10 cellular contexts compared by ENCODE assay signal in the genomic region with DNA sequence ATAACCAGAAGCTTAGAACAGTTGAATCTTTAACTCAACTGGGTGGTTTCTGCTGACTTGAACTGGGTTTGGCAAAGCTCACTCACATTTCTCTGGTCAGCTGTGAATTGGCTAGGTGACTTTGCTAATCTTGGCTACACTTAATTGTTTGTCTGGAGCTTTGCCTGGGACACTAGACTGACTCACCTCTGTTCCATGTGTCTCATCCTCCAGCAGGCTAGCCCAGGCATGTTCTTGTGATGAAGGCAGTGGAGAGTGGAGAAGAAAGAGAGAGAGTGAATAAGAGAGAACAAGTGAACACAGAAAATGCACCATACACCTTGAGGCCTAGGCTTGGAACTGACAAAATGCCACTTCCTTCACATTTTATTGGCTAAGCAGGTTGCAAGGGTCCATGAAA. TPM values are rescaled to one million over a fixed set of nuclear protein-coding genes. Genes with fewer than 3 reads are reported as not detected.
DNase-seq lines count a peak whose midpoint lies in the region; ATAC-seq and TF ChIP-seq lines count a peak whose summit lies in the region.
"Had no signal": no experiment of that assay in that cellular context is flagged by ENCODE, and none has a peak within 500 bp of the region (broad histone marks: within the 10 kb centered on the region; RNA-seq: fewer than 3 reads in every experiment).

No MANE protein-coding gene starts in this region.

- CTCF ChIA-PET in activated CD4-positive, alpha-beta memory T cell treated with anti-CD3 and anti-CD28 coated beads, Interleukin-2, amount 10 ng/mL, durations not matched to agents 7 days and 5 days (lab: Charles Lee) = no interaction called here

- ATAC-seq in omental fat pad (ENCODE audit: low FRiP score) = peak; percentile 62

- POLR2A ChIA-PET in activated CD4-positive, alpha-beta memory T cell treated with anti-CD3 and anti-CD28 coated beads, Interleukin-2, amount 10 ng/mL, durations not matched to agents 7 days and 5 days (lab: Charles Lee) = no interaction called here

- DNase-seq in EH (ENCODE audit: low read depth) (peak; percentile 91), NCI-H69 (lab: John Stamatoyannopoulos, UW) (peak; percentile 19), epithelial cell of proximal tubule (ENCODE audit: low read depth) (peak; percentile 97), omental fat pad (ENCODE audit: low spot score) (no peak), putamen (ENCODE audit: low spot score) (no peak), SKM-1 treated with dmso at 0.1 percent for 144 hours (lab: John Stamatoyannopoulos, UW; ENCODE audit: unreplicated experiment) (no peak)
- no peak for DNase-seq in activated CD4-positive, alpha-beta memory T cell treated with anti-CD3 and anti-CD28 coated beads, Interleukin-2, amount 10 ng/mL, durations not matched to agents 7 days and 5 days
- DNase-seq in stimulated activated CD4-positive, alpha-beta T cell treated with anti-CD3 and anti-CD28 coated beads, Interleukin-4, amount 100 ng/mL, for 4 hours = no peak
- DNase-seq: activated CD4-positive, alpha-beta T cell treated with anti-CD3 and anti-CD28 coated beads, Interleukin-2, amount 10 ng/mL, durations not matched to agents 7 days and 5 days had no signal

- peaks cover 12% of the 10 kb centered on the region for H3K9me3 Mint-ChIP-seq in activated CD4-positive, alpha-beta memory T cell treated with anti-CD3 and anti-CD28 coated beads, Interleukin-2, amount 10 ng/mL, durations not matched to agents 7 days and 5 days

- no peaks in the 10 kb centered on the region for H3K36me3 Mint-ChIP-seq in activated CD4-positive, alpha-beta memory T cell treated with anti-CD3 and anti-CD28 coated beads, Interleukin-2, amount 10 ng/mL, durations not matched to agents 7 days and 5 days (ENCODE audit: low read depth)

- no peaks in the 10 kb centered on the region for H3K27me3 Mint-ChIP-seq in activated CD4-positive, alpha-beta memory T cell treated with anti-CD3 and anti-CD28 coated beads, Interleukin-2, amount 10 ng/mL, durations not matched to agents 7 days and 5 days
- H3K27me3 Mint-ChIP-seq: activated CD4-positive, alpha-beta T cell treated with anti-CD3 and anti-CD28 coated beads, Interleukin-2, amount 10 ng/mL, durations not matched to agents 7 days and 5 days had no signal

- no peak overlapping the region for H3K4me3 ChIP-seq in epithelial cell of proximal tubule (ENCODE audit: low read depth, low read length)
- H3K4me3 ChIP-seq: thyroid gland had no signal

- no peaks in the 10 kb centered on the region for H3K4me1 Mint-ChIP-seq in activated CD4-positive, alpha-beta memory T cell treated with anti-CD3 and anti-CD28 coated beads, Interleukin-2, amount 10 ng/mL, durations not matched to agents 7 days and 5 days
- H3K4me1 Mint-ChIP-seq: activated CD4-positive, alpha-beta T cell treated with anti-CD3 and anti-CD28 coated beads, Interleukin-2, amount 10 ng/mL, durations not matched to agents 7 days and 5 days had no signal

- no peak for TF ChIP-seq CTCF in epithelial cell of proximal tubule (conservative IDR thresholded peaks at IDR 0.05; ENCODE audit: low read depth, low read length)
- TF ChIP-seq CTCF in omental fat pad (IDR thresholded peaks at IDR 0.05) = no peak

- H3K27ac Mint-ChIP-seq in activated CD4-positive, alpha-beta memory T cell treated with anti-CD3 and anti-CD28 coated beads, Interleukin-2, amount 10 ng/mL, durations not matched to agents 7 days and 5 days = no peak overlapping the region
- H3K27ac Mint-ChIP-seq: activated CD4-positive, alpha-beta T cell treated with anti-CD3 and anti-CD28 coated beads, Interleukin-2, amount 10 ng/mL, durations not matched to agents 7 days and 5 days had no signal

- H3K4me3 Mint-ChIP-seq in activated CD4-positive, alpha-beta memory T cell treated with anti-CD3 and anti-CD28 coated beads, Interleukin-2, amount 10 ng/mL, durations not matched to agents 7 days and 5 days = no peak overlapping the region
- H3K4me3 Mint-ChIP-seq: activated CD4-positive, alpha-beta T cell treated with anti-CD3 and anti-CD28 coated beads, Interleukin-2, amount 10 ng/mL, durations not matched to agents 7 days and 5 days had no signal

RNA-seq across cellular contexts. Expression of a gene that starts 32.6 kb away (rescaled TPM):
- not detected in 2 replicates for total RNA-seq in epithelial cell of proximal tubule
- total RNA-seq in omental fat pad = not detected
- total RNA-seq in activated CD4-positive, alpha-beta memory T cell treated with anti-CD3 and anti-CD28 coated beads, Interleukin-2, amount 10 ng/mL, durations not matched to agents 7 days and 5 days = not detected
- total RNA-seq: activated CD4-positive, alpha-beta T cell treated with anti-CD3 and anti-CD28 coated beads, Interleukin-2, amount 10 ng/mL, durations not matched to agents 7 days and 5 days; thyroid gland had no signal

Comparison
In these comparisons a context has a peak if more than half of its experiments do, and no peak if none do; other contexts are left out.
1. DNase-seq: peak in EH (single experiment), NCI-H69 (single experiment) and epithelial cell of proximal tubule (single experiment); none in omental fat pad (single experiment), activated CD4-positive, alpha-beta memory T cell treated with anti-CD3 and anti-CD28 coated beads, Interleukin-2, amount 10 ng/mL, durations not matched to agents 7 days and 5 days (single experiment), stimulated activated CD4-positive, alpha-beta T cell treated with anti-CD3 and anti-CD28 coated beads, Interleukin-4, amount 100 ng/mL, for 4 hours (0 of 2), putamen (single experiment) and SKM-1 treated with dmso at 0.1 percent for 144 hours (single experiment).